14 cellular contexts compared by ENCODE assay signal in genomic region chr11:26914968-26915367, GRCh38.
DNase-seq lines count a peak whose midpoint lies in the region; ATAC-seq and TF ChIP-seq lines count a peak whose summit lies in the region.
"Had no signal": no experiment of that assay in that cellular context is flagged by ENCODE, and none has a peak within 500 bp of the region (broad histone marks: within the 10 kb centered on the region; RNA-seq: fewer than 3 reads in every experiment).

No MANE protein-coding gene starts in this region.

- ATAC-seq in GM18858 (IDR thresholded peaks at IDR 0.05; ENCODE audit: unreplicated experiment) (peak; percentile 92), GM21576 (IDR thresholded peaks at IDR 0.05; ENCODE audit: unreplicated experiment) (peak; percentile 78), HG03064 (IDR thresholded peaks at IDR 0.05; ENCODE audit: low read depth, unreplicated experiment) (peak; percentile 72), HG03097 (IDR thresholded peaks at IDR 0.05; ENCODE audit: low FRiP score, unreplicated experiment) (no peak), esophagus mucosa (no peak), sciatic nerve (no peak)
- ATAC-seq in CD8-positive, alpha-beta T cell, result no peak

- no peaks in the 10 kb centered on the region for H3K36me3 Mint-ChIP-seq in CD8-positive, alpha-beta T cell

- H3K9me3 Mint-ChIP-seq in CD8-positive, alpha-beta T cell, result peaks cover 2% of the 10 kb centered on the region

- POLR2A ChIA-PET in CD8-positive, alpha-beta T cell (lab: Charles Lee), result no interaction called here

- H3K4me1 Mint-ChIP-seq in CD8-positive, alpha-beta T cell (ENCODE audit: low read depth), result no peaks in the 10 kb centered on the region
- H3K4me1 Mint-ChIP-seq: activated CD4-positive, alpha-beta memory T cell treated with anti-CD3 and anti-CD28 coated beads, Interleukin-2, amount 10 ng/mL, durations not matched to agents 7 days and 5 days had no signal

- H3K4me1 ChIP-seq in CD8-positive, alpha-beta T cell (ENCODE audit: insufficient read depth, low read length), result no peaks in the 10 kb centered on the region
- H3K4me1 ChIP-seq: Peyer's patch, uterus had no signal

- no peak overlapping the region for H3K27ac Mint-ChIP-seq in CD8-positive, alpha-beta T cell
- H3K27ac Mint-ChIP-seq: activated CD4-positive, alpha-beta memory T cell treated with anti-CD3 and anti-CD28 coated beads, Interleukin-2, amount 10 ng/mL, durations not matched to agents 7 days and 5 days had no signal

- no peaks in the 10 kb centered on the region for H3K36me3 ChIP-seq in CD8-positive, alpha-beta T cell (ENCODE audit: insufficient read depth, low read length)
- H3K36me3 ChIP-seq: Peyer's patch, uterus had no signal

- H3K27me3 Mint-ChIP-seq in CD8-positive, alpha-beta T cell (ENCODE audit: low read depth), result no peaks in the 10 kb centered on the region
- H3K27me3 Mint-ChIP-seq: activated CD4-positive, alpha-beta memory T cell treated with anti-CD3 and anti-CD28 coated beads, Interleukin-2, amount 10 ng/mL, durations not matched to agents 7 days and 5 days had no signal

- H3K4me3 ChIP-seq in CD8-positive, alpha-beta T cell (ENCODE audit: low read depth, low read length), result no peak overlapping the region
- H3K4me3 ChIP-seq: Peyer's patch, uterus had no signal

- no peaks in the 10 kb centered on the region for H3K27me3 ChIP-seq in CD8-positive, alpha-beta T cell (ENCODE audit: insufficient read depth, low read length)
- H3K27me3 ChIP-seq: Peyer's patch, uterus had no signal

- no peak for TF ChIP-seq CTCF in CD8-positive, alpha-beta T cell (IDR thresholded peaks at IDR 0.05)

- H3K27ac ChIP-seq in CD8-positive, alpha-beta T cell (ENCODE audit: low read depth, low read length), result no peak overlapping the region
- H3K27ac ChIP-seq: Peyer's patch had no signal

- no peak overlapping the region for H3K4me3 Mint-ChIP-seq in CD8-positive, alpha-beta T cell
- H3K4me3 Mint-ChIP-seq: activated CD4-positive, alpha-beta memory T cell treated with anti-CD3 and anti-CD28 coated beads, Interleukin-2, amount 10 ng/mL, durations not matched to agents 7 days and 5 days had no signal

- CTCF ChIA-PET in CD8-positive, alpha-beta T cell (lab: Charles Lee), result no interaction called here

- intact Hi-C loops in CD8-positive, alpha-beta T cell (cut with DNase I, micrococcal nuclease), result no loop called here
- intact Hi-C loops in sciatic nerve (cut with DNase I), result no loop called here

- DNase-seq in NCI-H69 (lab: John Stamatoyannopoulos, UW) (peak; percentile 5), sciatic nerve (ENCODE audit: low spot score) (no peak)
- DNase-seq in CD8-positive, alpha-beta T cell, result no peak
- DNase-seq: activated CD4-positive, alpha-beta memory T cell treated with anti-CD3 and anti-CD28 coated beads, Interleukin-2, amount 10 ng/mL, durations not matched to agents 7 days and 5 days; hippocampal formation; Peyer's patch; stimulated activated CD4-positive, alpha-beta T cell treated with anti-CD3 and anti-CD28 coated beads, Interleukin-12 subunit alpha, Interleukin-12 subunit beta, amount 100 ng/mL, for 4 hours; T-helper 2 cell; uterus had no signal

- H3K9me3 ChIP-seq in CD8-positive, alpha-beta T cell (ENCODE audit: low read length), result no peaks in the 10 kb centered on the region
- H3K9me3 ChIP-seq: Peyer's patch, uterus had no signal

Comparison
In these comparisons a context has a peak if more than half of its experiments do, and no peak if none do; other contexts are left out.
1. ATAC-seq: peak in GM18858 (single experiment), GM21576 (single experiment) and HG03064 (single experiment); none in CD8-positive, alpha-beta T cell (single experiment), HG03097 (single experiment), esophagus mucosa (single experiment) and sciatic nerve (single experiment).